ENCODE assay signal across 8 cellular contexts in genomic region chr3:158727499-158728377, GRCh38. TPM values are rescaled to one million over a fixed set of nuclear protein-coding genes. Genes with fewer than 3 reads are reported as not detected.
DNase-seq lines count a peak whose midpoint lies in the region; ATAC-seq and TF ChIP-seq lines count a peak whose summit lies in the region.

No MANE protein-coding gene starts in this region.

- H3K79me2 ChIP-seq in fibroblast of lung (ENCODE audit: control insufficient read depth, insufficient read depth, low read length), result no peaks in the 10 kb centered on the region

- POLR2A ChIA-PET in activated CD8-positive, alpha-beta T cell treated with anti-CD3 and anti-CD28 coated beads, Interleukin-2, amount 10 ng/mL, durations not matched to agents 7 days and 5 days (lab: Charles Lee), result no interaction called here

- CTCF ChIA-PET in activated CD8-positive, alpha-beta T cell treated with anti-CD3 and anti-CD28 coated beads, Interleukin-2, amount 10 ng/mL, durations not matched to agents 7 days and 5 days (lab: Charles Lee), result interaction anchor here (0.6 to 4.8 kb wide), 44 partner anchors 8 to 179 kb away, joined by 3 to 129 read pairs (median 4); partner anchors contain the start of genes GFM1, LXN and MFSD1

- no peak overlapping the region for H3K27ac ChIP-seq in fibroblast of lung (ENCODE audit: insufficient read depth, low read length)

- no peak overlapping the region for H2AFZ ChIP-seq in fibroblast of lung (ENCODE audit: low read length)

- H3K27me3 ChIP-seq in fibroblast of lung (ENCODE audit: control insufficient read depth, insufficient read depth, low read length), result no peaks in the 10 kb centered on the region

- DNase-seq in DMS153 (lab: John Stamatoyannopoulos, UW) (peak; percentile 34), NCI-H69 (lab: John Stamatoyannopoulos, UW) (peak; percentile 58), fibroblast of lung (ENCODE audit: low read depth in 2 of 2) (peak; percentile 75 to 91), nephron progenitor cell (peak; percentile 43), cortex of kidney (lab: John Stamatoyannopoulos, UW) (no peak)
- peak; percentile 74 for DNase-seq in activated CD8-positive, alpha-beta T cell treated with anti-CD3 and anti-CD28 coated beads, Interleukin-2, amount 10 ng/mL, durations not matched to agents 7 days and 5 days

- H3K9me3 ChIP-seq in fibroblast of lung (ENCODE audit: control insufficient read depth, insufficient read depth, low read depth, low read length), result no peaks in the 10 kb centered on the region

- no peak overlapping the region for H3K4me3 Mint-ChIP-seq in activated CD8-positive, alpha-beta T cell treated with anti-CD3 and anti-CD28 coated beads, Interleukin-2, amount 10 ng/mL, durations not matched to agents 7 days and 5 days
- no peak overlapping the region for H3K4me3 Mint-ChIP-seq in nephron progenitor cell

- H3K27ac Mint-ChIP-seq in activated CD8-positive, alpha-beta T cell treated with anti-CD3 and anti-CD28 coated beads, Interleukin-2, amount 10 ng/mL, durations not matched to agents 7 days and 5 days, result no peak overlapping the region
- H3K27ac Mint-ChIP-seq in nephron progenitor cell, result no peak overlapping the region

- H3K4me1 Mint-ChIP-seq in activated CD8-positive, alpha-beta T cell treated with anti-CD3 and anti-CD28 coated beads, Interleukin-2, amount 10 ng/mL, durations not matched to agents 7 days and 5 days (ENCODE audit: low read depth), result peaks cover 21% of the 10 kb centered on the region
- H3K4me1 Mint-ChIP-seq in nephron progenitor cell, result peaks cover 24% of the 10 kb centered on the region

- H3K36me3 Mint-ChIP-seq in activated CD8-positive, alpha-beta T cell treated with anti-CD3 and anti-CD28 coated beads, Interleukin-2, amount 10 ng/mL, durations not matched to agents 7 days and 5 days (ENCODE audit: low read depth), result no peaks in the 10 kb centered on the region
- H3K36me3 Mint-ChIP-seq in nephron progenitor cell (ENCODE audit: low read depth), result peaks cover 5% of the 10 kb centered on the region

- TF ChIP-seq CTCF in fibroblast of lung (conservative IDR thresholded peaks at IDR 0.05 in 1 of 2, IDR thresholded peaks at IDR 0.05 in 1 of 2; ENCODE audit: low read depth in 1 of 2, low read length in 2 of 2) (peak; percentile 83 to 88), nephron progenitor cell (IDR thresholded peaks at IDR 0.05) (peak; percentile 76)

- H3K9ac ChIP-seq in fibroblast of lung (ENCODE audit: insufficient read depth, low read length), result no peak overlapping the region

- peaks cover 40% of the 10 kb centered on the region for H3K4me1 ChIP-seq in fibroblast of lung (ENCODE audit: control insufficient read depth, extremely low read depth, insufficient read depth, low read length)

- H4K20me1 ChIP-seq in fibroblast of lung (ENCODE audit: control insufficient read depth, extremely low read depth, insufficient read depth, low read length), result no peaks in the 10 kb centered on the region

- H3K27me3 Mint-ChIP-seq in activated CD8-positive, alpha-beta T cell treated with anti-CD3 and anti-CD28 coated beads, Interleukin-2, amount 10 ng/mL, durations not matched to agents 7 days and 5 days (ENCODE audit: low read depth), result no peaks in the 10 kb centered on the region
- H3K27me3 Mint-ChIP-seq in nephron progenitor cell (ENCODE audit: low read depth, poor library complexity), result peaks cover 18% of the 10 kb centered on the region

- peak overlapping the region; percentile 47 for H3K4me2 ChIP-seq in fibroblast of lung (ENCODE audit: extremely low read depth, insufficient read depth, low read length)

- H3K9me3 Mint-ChIP-seq in activated CD8-positive, alpha-beta T cell treated with anti-CD3 and anti-CD28 coated beads, Interleukin-2, amount 10 ng/mL, durations not matched to agents 7 days and 5 days (ENCODE audit: insufficient read depth), result no peaks in the 10 kb centered on the region
- peaks cover 1% of the 10 kb centered on the region for H3K9me3 Mint-ChIP-seq in nephron progenitor cell

- H3K36me3 ChIP-seq in fibroblast of lung (ENCODE audit: control insufficient read depth, insufficient read depth, low read length), result no peaks in the 10 kb centered on the region

- peak overlapping the region in 1 of 4 experiments; percentile 11 for H3K4me3 ChIP-seq in fibroblast of lung (replicated peaks in 1 of 4; ENCODE audit: control extremely low read depth in 1 of 4, insufficient read depth in 1 of 4, low read depth in 3 of 4, low read length in 4 of 4)

- peak; percentile 72 for ATAC-seq in GM19351 (IDR thresholded peaks at IDR 0.05; ENCODE audit: unreplicated experiment)
- peak; percentile 63 for ATAC-seq in HG03432 (IDR thresholded peaks at IDR 0.05; ENCODE audit: unreplicated experiment)
- ATAC-seq in activated CD8-positive, alpha-beta T cell treated with anti-CD3 and anti-CD28 coated beads, Interleukin-2, amount 10 ng/mL, durations not matched to agents 7 days and 5 days, result peak; percentile 62

RNA-seq across cellular contexts. Expression of gene RARRES1, which starts 4.5 kb away (rescaled TPM):
- total RNA-seq in activated CD8-positive, alpha-beta T cell treated with anti-CD3 and anti-CD28 coated beads, Interleukin-2, amount 10 ng/mL, durations not matched to agents 7 days and 5 days, result not detected
- total RNA-seq in fibroblast of lung, result 93.3 and 547 TPM in 2 replicates
- polyA plus RNA-seq in fibroblast of lung, result 26.2 and 27.7 TPM in 2 replicates
- 18.5 and 19.3 TPM in 2 replicates for polyA plus RNA-seq in fibroblast of lung (2012)
- 1.2 TPM in 1 of 2 replicates, not detected in the other for polyA minus RNA-seq in fibroblast of lung (ENCODE audit: low replicate concordance)

RNA-seq across cellular contexts. Expression of gene LXN, which starts 55.3 kb away (rescaled TPM):
- 1 to 10 TPM; 8.7 to 9.4 TPM for total RNA-seq in activated CD8-positive, alpha-beta T cell treated with anti-CD3 and anti-CD28 coated beads, Interleukin-2, amount 10 ng/mL, durations not matched to agents 7 days and 5 days
- total RNA-seq in fibroblast of lung, result 168 and 495 TPM in 2 replicates
- polyA plus RNA-seq in fibroblast of lung, result 162 and 172 TPM in 2 replicates
- 137 and 158 TPM in 2 replicates for polyA plus RNA-seq in fibroblast of lung (2012)
- polyA minus RNA-seq in fibroblast of lung (ENCODE audit: low replicate concordance), result 22.8 and 28.4 TPM in 2 replicates

Comparison
In these comparisons a context has a peak if more than half of its experiments do, and no peak if none do; other contexts are left out.
1. RNA of gene RARRES1, which starts 4.5 kb away (total RNA-seq): 93.3 to 547 TPM in fibroblast of lung; not detected in activated CD8-positive, alpha-beta T cell treated with anti-CD3 and anti-CD28 coated beads, Interleukin-2, amount 10 ng/mL, durations not matched to agents 7 days and 5 days; every median in the first group is over 10 times any median in the second.
2. RNA of gene LXN, which starts 55.3 kb away (total RNA-seq): 168 to 495 TPM in fibroblast of lung; 8.7 to 9.4 TPM in activated CD8-positive, alpha-beta T cell treated with anti-CD3 and anti-CD28 coated beads, Interleukin-2, amount 10 ng/mL, durations not matched to agents 7 days and 5 days; every median in the first group is over 10 times any median in the second.
3. Peak in every context shown above with its lines, with median percentiles within 50 percentile points of each other: ATAC-seq.